In genomic region chr17:81364278-81365147, GRCh38 we compare ENCODE assay signal across 1 cellular context.
TF ChIP-seq lines count a peak whose summit lies in the region.

No MANE protein-coding gene starts in this region.

TF ChIP-seq in WTC11, 78 proteins besides CTCF, POLR2A, EP300 and RAD21 (continued from another document):
- TF ChIP-seq ZNF532 (CRISPR knock-in tag; IDR thresholded peaks at IDR 0.05; ENCODE audit: borderline replicate concordance) (no peak), ATF2 (CRISPR knock-in tag; IDR thresholded peaks at IDR 0.05; ENCODE audit: borderline replicate concordance, low read depth) (no peak), PRRX2 (CRISPR knock-in tag; IDR thresholded peaks at IDR 0.05) (no peak), GRHL2 (CRISPR knock-in tag; IDR thresholded peaks at IDR 0.05; ENCODE audit: insufficient replicate concordance, severe bottlenecking) (no peak), ZBTB21 (CRISPR knock-in tag; IDR thresholded peaks at IDR 0.05; ENCODE audit: borderline replicate concordance) (no peak), SMAD3 (CRISPR knock-in tag; IDR thresholded peaks at IDR 0.05; ENCODE audit: borderline replicate concordance) (no peak), ZNF416 (CRISPR knock-in tag; IDR thresholded peaks at IDR 0.05) (no peak), CDX4 (CRISPR knock-in tag; IDR thresholded peaks at IDR 0.05; ENCODE audit: borderline replicate concordance) (no peak), ZNF423 (CRISPR knock-in tag; IDR thresholded peaks at IDR 0.05) (no peak), ZNF219 (CRISPR knock-in tag; IDR thresholded peaks at IDR 0.05; ENCODE audit: borderline replicate concordance) (no peak), OVOL2 (CRISPR knock-in tag; IDR thresholded peaks at IDR 0.05; ENCODE audit: borderline replicate concordance) (no peak), TCF7 (CRISPR knock-in tag; IDR thresholded peaks at IDR 0.05; ENCODE audit: low read depth) (no peak), FOXP4 (CRISPR knock-in tag; IDR thresholded peaks at IDR 0.05) (no peak), KAT7 (CRISPR knock-in tag; IDR thresholded peaks at IDR 0.05; ENCODE audit: borderline replicate concordance) (no peak), AFF4 (CRISPR knock-in tag; IDR thresholded peaks at IDR 0.05; ENCODE audit: borderline replicate concordance) (no peak)
TF ChIP-seq in WTC11: peak in this region for 0.
